8 cellular contexts compared by ENCODE assay signal in genomic region chr4:56976283-56976877, GRCh38. TPM values are rescaled to one million over a fixed set of nuclear protein-coding genes. Genes with fewer than 3 reads are reported as not detected.
A peak's percentile ranks its signal among the peaks of the same experiment; 100 is the strongest.
DNase-seq lines count a peak whose midpoint lies in the region; ATAC-seq and TF ChIP-seq lines count a peak whose summit lies in the region.

No MANE protein-coding gene starts in this region.

- H3K27me3 ChIP-seq in CD4-positive, alpha-beta T cell (ENCODE audit: control insufficient read depth, insufficient read depth, low read length) = no peaks in the 10 kb centered on the region
- no peaks in the 10 kb centered on the region for H3K27me3 ChIP-seq in adrenal gland

- H3K4me1 Mint-ChIP-seq in CD4-positive, alpha-beta T cell (ENCODE audit: low read depth) = peaks cover 69% of the 10 kb centered on the region

- 2 to 4% (median 3%) methylated on average over 10 to 36 of the region's 36 CpGs for WGBS in adrenal gland, 4 donors

- intact Hi-C loops in CD4-positive, alpha-beta T cell (cut with DNase I, micrococcal nuclease) = loop anchor here in 1 of 2 experiments (5.0 to 10.0 kb wide), 4 partner anchors 542 to 1122 kb away; partner anchors contain the start of genes AASDH, CEP135, EXOC1 and PAICS
- intact Hi-C loops in adrenal gland (cut with DNase I) = loop anchor here (5.0 kb wide), 3 partner anchors 54 to 69 kb away; partner anchors contain the start of gene REST (in 1 of the 2)

- H3K4me1 ChIP-seq in adrenal gland (replicated peaks in 1 of 2) = peaks cover 24 to 36% of the 10 kb centered on the region in 2 donors

- no peak for TF ChIP-seq POLR2A in adrenal gland (IDR thresholded peaks at IDR 0.05)

- no peaks in the 10 kb centered on the region for H3K9me3 Mint-ChIP-seq in CD4-positive, alpha-beta T cell

- peaks cover 9% of the 10 kb centered on the region for H3K9me3 ChIP-seq in CD4-positive, alpha-beta T cell (ENCODE audit: control insufficient read depth, low read length)
- H3K9me3 ChIP-seq in adrenal gland (replicated peaks in 1 of 3) = no peaks in the 10 kb centered on the region

- TF ChIP-seq CTCF in CD4-positive, alpha-beta T cell (IDR thresholded peaks at IDR 0.05) = no peak
- TF ChIP-seq CTCF in adrenal gland (IDR thresholded peaks at IDR 0.05) = no peak

- peaks cover 0 to 21% of the 10 kb centered on the region in 2 donors for H3K36me3 ChIP-seq in adrenal gland (replicated peaks in 1 of 2)

- peak overlapping the region; percentile 96 for H3K4me3 Mint-ChIP-seq in CD4-positive, alpha-beta T cell

- H3K27me3 Mint-ChIP-seq in CD4-positive, alpha-beta T cell = no peaks in the 10 kb centered on the region

- no peak overlapping the region for H3K27ac ChIP-seq in CD4-positive, alpha-beta T cell (ENCODE audit: low read depth, low read length)
- H3K27ac ChIP-seq in adrenal gland (peak overlapping the region in 3 of 5 donors; percentile 88 to 96 (median 92)), substantia nigra (ENCODE audit: low read depth, low read length, poor library complexity, severe bottlenecking) (peak overlapping the region; percentile 69)

- H3K4me3 ChIP-seq in adrenal gland = peak overlapping the region; percentile 44 to 88 (median 67)

- H3K27ac Mint-ChIP-seq in CD4-positive, alpha-beta T cell = peak overlapping the region; percentile 72

- POLR2A ChIA-PET in CD4-positive, alpha-beta T cell (lab: Charles Lee) = interaction anchor here (1.5 to 4.7 kb wide), 8 partner anchors 10 to 1028 kb away, joined by 4 to 222 read pairs (median 29); partner anchors contain the start of genes AASDH, CEP135, PAICS and PPAT

- H3K36me3 Mint-ChIP-seq in CD4-positive, alpha-beta T cell (ENCODE audit: low read depth) = peaks cover 73% of the 10 kb centered on the region

- ATAC-seq in CD4-positive, alpha-beta T cell (ENCODE audit: poor library complexity) = no peak
- ATAC-seq in GM18520 (IDR thresholded peaks at IDR 0.05; ENCODE audit: unreplicated experiment) = no peak

- no peak for DNase-seq in CD4-positive, alpha-beta T cell
- DNase-seq in HT-29 (ENCODE audit: low spot score) (peak; percentile 46), adrenal gland (peak; percentile 28 to 64 (median 36)), iris pigment epithelial cell (ENCODE audit: low read depth) (peak; percentile 15), substantia nigra (lab: John Stamatoyannopoulos, UW) (peak in 5 of 49 donors; percentile 1 to 59 (median 15)), DMS153 treated with DMSO at 0.1 percent for 48 hours (lab: John Stamatoyannopoulos, UW; ENCODE audit: unreplicated experiment) (no peak), COR-L47 (lab: John Stamatoyannopoulos, UW) (no peak)

- CTCF ChIA-PET in CD4-positive, alpha-beta T cell (lab: Charles Lee) = interaction anchor here (1.0 to 5.1 kb wide), 2 partner anchors 15 to 68 kb away, joined by 3 to 34 read pairs; partner anchors contain the start of gene REST

RNA-seq across cellular contexts. Expression of gene NOA1, which starts 1.0 kb away (rescaled TPM):
- 10 to 100 TPM; 14.3 to 15.6 TPM for total RNA-seq in CD4-positive, alpha-beta T cell
- 43.4 and 58.0 TPM in 2 replicates for total RNA-seq in HT-29 (2014; rRNA removed; shearing (Covaris generic))
- 10 to 100 TPM in 7 of 8 donors, 1 to 10 TPM in 1; 9.1 to 30.0 (median 22.2) TPM for total RNA-seq in adrenal gland
- polyA plus RNA-seq in adrenal gland = 1 to 10 TPM; 3.5 to 8.7 (median 5.2) TPM

RNA-seq across cellular contexts. Expression of gene POLR2B, which starts 2.3 kb away (rescaled TPM):
- 10 to 100 TPM; 70.0 to 72.5 TPM for total RNA-seq in CD4-positive, alpha-beta T cell
- 62.6 and 71.0 TPM in 2 replicates for total RNA-seq in HT-29 (2014; rRNA removed; shearing (Covaris generic))
- total RNA-seq in adrenal gland = 10 to 100 TPM; 49.1 to 95.9 (median 74.2) TPM
- 100 to 1,000 TPM in 1 of 3 donors, 10 to 100 TPM in 2; 21.2 to 114 (median 31.8) TPM for polyA plus RNA-seq in adrenal gland

Comparison
In these comparisons a context has a peak if more than half of its experiments do, and no peak if none do; other contexts are left out.
1. DNase-seq: peak in HT-29 (single experiment), adrenal gland (7 of 7) and iris pigment epithelial cell (single experiment); none in CD4-positive, alpha-beta T cell (0 of 10), DMS153 treated with DMSO at 0.1 percent for 48 hours (single experiment) and COR-L47 (single experiment).